Comparison of ENCODE assay signal across 19 cellular contexts in the genomic region with DNA sequence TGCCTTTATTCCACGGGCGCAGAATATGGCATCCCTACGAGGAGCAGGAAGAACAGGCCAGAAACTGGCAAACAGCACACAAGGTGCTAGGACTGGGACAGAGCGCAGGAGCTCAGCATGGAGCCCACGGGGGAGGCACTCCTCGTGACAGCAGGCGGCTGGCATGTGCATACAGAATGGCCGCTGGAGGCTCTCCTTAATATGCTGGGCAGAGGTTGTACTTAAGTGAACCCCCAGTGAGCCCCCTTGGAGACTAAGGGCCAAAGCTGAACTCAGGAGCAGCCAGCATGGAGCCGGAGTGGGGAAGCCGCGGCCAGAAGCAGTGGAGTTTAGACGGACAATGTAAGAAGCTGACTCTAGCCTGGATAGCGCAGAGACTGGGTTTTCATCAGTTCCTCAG.
"Had no signal": no experiment of that assay in that cellular context is flagged by ENCODE, and none has a peak within 500 bp of the region (broad histone marks: within the 10 kb centered on the region; RNA-seq: fewer than 3 reads in every experiment).

No MANE protein-coding gene starts in this region.

- H3K36me3 ChIP-seq: esophagus muscularis mucosa, gastrocnemius medialis, neural progenitor cell, prostate gland, right lobe of liver, tibial artery had no signal

- H3K4me3 ChIP-seq: esophagus muscularis mucosa, gastrocnemius medialis, neural progenitor cell, prostate gland, right lobe of liver, tibial artery had no signal

- H3K9me3 ChIP-seq: esophagus muscularis mucosa, gastrocnemius medialis, prostate gland, right lobe of liver, tibial artery had no signal

- H3K79me2 ChIP-seq: parathyroid adenoma had no signal

- H3K27me3 ChIP-seq: gastrocnemius medialis, neural progenitor cell, right lobe of liver had no signal

- FAIRE-seq: colon had no signal

- DNase-seq: effector memory CD8-positive, alpha-beta T cell; gastrocnemius medialis; islet precursor cell; mammary epithelial cell; natural killer cell; occipital lobe; right lobe of liver; stimulated activated CD4-positive, alpha-beta T cell treated with anti-CD3 and anti-CD28 coated beads, Interleukin-15, amount 100 ng/mL, for 24 hours; stimulated activated CD4-positive, alpha-beta T cell treated with anti-CD3 and anti-CD28 coated beads, Interleukin-1b, Interleukin-23, amount 100 ng/mL, for 48 hours; stimulated activated CD4-positive, alpha-beta T cell treated with anti-CD3 and anti-CD28 coated beads, Interleukin-4, amount 100 ng/mL, for 24 hours; tibial artery had no signal

- H3K4me1 ChIP-seq: parathyroid adenoma, prostate gland, right lobe of liver had no signal

- H3K9ac ChIP-seq: neural progenitor cell, parathyroid adenoma had no signal

- ATAC-seq: effector memory CD8-positive, alpha-beta T cell; gastrocnemius medialis; left lobe of liver; natural killer cell; right lobe of liver; stimulated activated memory B cell treated with anti-CD40 and anti-IgM and Interleukin-4, amounts not matched to agents 10 μg/mL and 1 μg/mL and 100 μg/mL, for 72 hours had no signal

- H2AFZ ChIP-seq: neural progenitor cell, parathyroid adenoma had no signal

- H3K27ac ChIP-seq: epithelial cell of prostate, esophagus muscularis mucosa, gastrocnemius medialis, neural progenitor cell, parathyroid adenoma, prostate gland, right lobe of liver, tibial artery had no signal
